Comparison of ENCODE assay signal across 11 cellular contexts in genomic region chr5:172052454-172053236, GRCh38. TPM values are rescaled to one million over a fixed set of nuclear protein-coding genes. Genes with fewer than 3 reads are reported as not detected.
DNase-seq lines count a peak whose midpoint lies in the region; ATAC-seq, FAIRE-seq and TF ChIP-seq lines count a peak whose summit lies in the region.
"Had no signal": no experiment of that assay in that cellular context is flagged by ENCODE, and none has a peak within 500 bp of the region (broad histone marks: within the 10 kb centered on the region; RNA-seq: fewer than 3 reads in every experiment).

No MANE protein-coding gene starts in this region.

- no peak overlapping the region for H3K9ac ChIP-seq in H1 (replicated peaks in 1 of 4; ENCODE audit: extremely low read depth in 1 of 4, low read depth in 3 of 4, low read length in 3 of 4)

- H2BK5ac ChIP-seq in H1 (ENCODE audit: low read depth, low read length): 0 out of 2 replicates have a peak overlapping the region, but pooled peaks have one; percentile 24

- H3K27ac ChIP-seq in H1 (ENCODE audit: low read depth, low read length) (no peak overlapping the region), lung (ENCODE audit: low read depth in 1 of 2, low read length in 1 of 2) (peak overlapping the region in 1 of 2 donors; percentile 54), transverse colon (peak overlapping the region in 1 of 4 donors; percentile 25)
- H3K27ac ChIP-seq: hepatocyte, prostate gland had no signal

- H2AK5ac ChIP-seq in H1 (ENCODE audit: low read depth, low read length): no peak overlapping the region

- intact Hi-C loops in transverse colon (cut with DNase I; ENCODE audit: low total_unique reads): no loop called here

- FAIRE-seq in H1 (lab: Jason Lieb, UNC): no peak

- H3K79me1 ChIP-seq in H1 (ENCODE audit: low read depth, low read length): no peaks in the 10 kb centered on the region

- in situ Hi-C loops in transverse colon (cut with MboI; ENCODE audit: low pct_ligation_motif_present in 1 of 4, low pct_unique_long_range_greater_than_20kb in 1 of 4, low sequenced_read_pairs in 3 of 4): no loop called here

- H3K9me3 ChIP-seq in H1 (ENCODE audit: insufficient read depth in 2 of 2, low read depth in 1 of 2, low read length in 1 of 2) (no peaks in the 10 kb centered on the region), lung (ENCODE audit: control insufficient read depth in 2 of 2, insufficient read depth in 1 of 2, low read length in 1 of 2) (peaks cover 0 to 1% of the 10 kb centered on the region in 2 donors), transverse colon (no peaks in the 10 kb centered on the region)
- H3K9me3 ChIP-seq: prostate gland had no signal

- TF ChIP-seq POLR2A in H1 (IDR thresholded peaks at IDR 0.05; ENCODE audit: control extremely low read depth in 1 of 2, low read depth in 2 of 2, low read length in 2 of 2) (no peak), transverse colon (IDR thresholded peaks at IDR 0.05) (no peak)

- no peak overlapping the region for H2BK12ac ChIP-seq in H1 (ENCODE audit: low read depth, low read length)

- no peak overlapping the region for H2AFZ ChIP-seq in H1 (ENCODE audit: low read length)
- H2AFZ ChIP-seq: hepatocyte had no signal

- CTCF ChIA-PET in H1 (lab: Charles Lee; ENCODE audit: partially characterized antibody): interaction anchor here (0.9 to 5.8 kb wide), 10 partner anchors 7 to 147 kb away, joined by 3 to 35 read pairs (median 3); partner anchors contain the start of gene STK10

- no peak overlapping the region for H4K91ac ChIP-seq in H1 (replicated peaks; ENCODE audit: insufficient read length, low read length)

- peak in 1 of 3 experiments; percentile 19; a peak in 1 of 4 replicates for TF ChIP-seq CTCF in H1 (IDR thresholded peaks at IDR 0.05; ENCODE audit: control extremely low read depth in 1 of 3, insufficient read depth in 1 of 3, low read depth in 1 of 3, low read length in 3 of 3)
- no peak for TF ChIP-seq CTCF in lung (IDR thresholded peaks at IDR 0.05; ENCODE audit: control extremely low read depth, extremely low read depth)
- TF ChIP-seq CTCF in transverse colon (IDR thresholded peaks at IDR 0.05): peak in 1 of 5 experiments; percentile 5

- POLR2A ChIA-PET in H1 (lab: Charles Lee; ENCODE audit: partially characterized antibody): no interaction called here

- no peak overlapping the region for H3K4me2 ChIP-seq in H1 (ENCODE audit: insufficient read depth in 1 of 2, low read depth in 2 of 2, low read length in 2 of 2)
- H3K4me2 ChIP-seq: hepatocyte had no signal

- ATAC-seq in lung (ENCODE audit: insufficient read depth, low FRiP score): peak; percentile 44
- ATAC-seq: stimulated activated memory B cell treated with anti-CD40 and anti-IgM and Interleukin-4, amounts not matched to agents 10 μg/mL and 1 μg/mL and 100 μg/mL, for 72 hours had no signal

- H4K5ac ChIP-seq in H1 (ENCODE audit: insufficient read length, low read depth, low read length): no peak overlapping the region

- H2BK120ac ChIP-seq in H1 (replicated peaks; ENCODE audit: low read depth, low read length): no peak overlapping the region

- no peak for TF ChIP-seq EP300 in H1 (IDR thresholded peaks at IDR 0.05; ENCODE audit: borderline replicate concordance in 1 of 2, low read depth in 2 of 2, low read length in 2 of 2)
- no peak for TF ChIP-seq EP300 in transverse colon (IDR thresholded peaks at IDR 0.05; ENCODE audit: low read depth)

- no peak overlapping the region for H3K4ac ChIP-seq in H1 (replicated peaks; ENCODE audit: insufficient read length, low read depth, low read length)

- 92% methylated on average over 18 of the region's 19 CpGs; no CpG with 5 or more reads in 1 of the 2 experiments for WGBS in H1 (ENCODE audit: extremely low coverage in 1 of 2, insufficient coverage in 1 of 2, insufficient read length in 1 of 2, insufficient replicate concordance in 2 of 2, low coverage in 1 of 2, low lambda C conversion rate in 2 of 2, missing lambda C conversion rate in 1 of 2), 2 experiments
- 88 to 94% methylated on average over 19 of the region's 19 CpGs for WGBS in lung, 2 donors
- 86 to 93% methylated on average over 8 to 18 of the region's 19 CpGs for WGBS in transverse colon (ENCODE audit: low coverage in 1 of 2), 2 donors

- H4K8ac ChIP-seq in H1 (ENCODE audit: extremely low read depth, insufficient read depth, low read length): no peak overlapping the region

- H3K23ac ChIP-seq in H1 (ENCODE audit: insufficient read length): no peak overlapping the region

- H4K20me1 ChIP-seq in H1 (replicated peaks in 1 of 2; ENCODE audit: control insufficient read depth in 1 of 2, insufficient read depth in 2 of 2, low read length in 2 of 2): peaks cover 2% of the 10 kb centered on the region in 2 experiments

- no peaks in the 10 kb centered on the region for H3K27me3 ChIP-seq in H1 (replicated peaks in 1 of 4; ENCODE audit: control insufficient read depth in 3 of 4, extremely low read depth in 1 of 4, insufficient read depth in 3 of 4, low read length in 3 of 4)
- no peaks in the 10 kb centered on the region for H3K27me3 ChIP-seq in lung (ENCODE audit: control insufficient read depth, insufficient read depth)
- H3K27me3 ChIP-seq in transverse colon: no peaks in the 10 kb centered on the region
- H3K27me3 ChIP-seq: hepatocyte had no signal

- H3K14ac ChIP-seq in H1 (ENCODE audit: insufficient read length): no peak overlapping the region

- DNase-seq in M059J (ENCODE audit: low read depth) (peak; percentile 53), H1 (ENCODE audit: low read depth in 1 of 2, low spot score in 2 of 2) (no peak), lung (ENCODE audit: low spot score) (no peak), transverse colon (peak; percentile 18), iPS-NIHi7 (ENCODE audit: extremely low spot score) (no peak), NCI-H345 (lab: John Stamatoyannopoulos, UW) (no peak), DMS153 (lab: John Stamatoyannopoulos, UW) (no peak)
- DNase-seq: amniotic stem cell had no signal

- peak in 1 of 2 experiments; percentile 9; a peak in 1 of 4 replicates for TF ChIP-seq RAD21 in H1 (IDR thresholded peaks at IDR 0.05 in 1 of 2, conservative IDR thresholded peaks at IDR 0.05 in 1 of 2; ENCODE audit: low read depth in 2 of 2, low read length in 2 of 2)

- no peaks in the 10 kb centered on the region for H3K36me3 ChIP-seq in H1 (ENCODE audit: control insufficient read depth in 2 of 4, insufficient read depth in 4 of 4, low read length in 3 of 4)
- H3K36me3 ChIP-seq in lung (ENCODE audit: control insufficient read depth in 2 of 2, insufficient read depth in 2 of 2, low read length in 2 of 2): peaks cover 0 to 55% of the 10 kb centered on the region in 2 donors
- H3K36me3 ChIP-seq in transverse colon: peaks cover 0 to 4% (median 0%) of the 10 kb centered on the region in 4 donors
- H3K36me3 ChIP-seq: prostate gland had no signal

- no peak overlapping the region for H2BK20ac ChIP-seq in H1 (ENCODE audit: low read length)

- H2BK15ac ChIP-seq in H1 (ENCODE audit: low read length): no peak overlapping the region

- H3K79me2 ChIP-seq in H1 (ENCODE audit: control insufficient read depth in 1 of 2, insufficient read depth in 2 of 2, low read length in 2 of 2): no peaks in the 10 kb centered on the region
- H3K79me2 ChIP-seq: hepatocyte had no signal

- H3K4me1 ChIP-seq in H1 (replicated peaks in 1 of 4; ENCODE audit: control insufficient read depth in 3 of 4, insufficient read depth in 4 of 4, low read length in 3 of 4) (peaks cover 0 to 7% (median 0%) of the 10 kb centered on the region in 4 experiments; a peak in 2 of 7 replicates), lung (ENCODE audit: control insufficient read depth in 2 of 2, insufficient read depth in 2 of 2, low read length in 2 of 2) (peaks cover 0 to 3% of the 10 kb centered on the region in 2 donors), transverse colon (peaks cover 0 to 7% (median 2%) of the 10 kb centered on the region in 4 donors)
- H3K4me1 ChIP-seq: prostate gland had no signal

- no peak overlapping the region for H3K18ac ChIP-seq in H1 (ENCODE audit: extremely low read depth, low read length)

- H3K4me3 ChIP-seq in H1 (ENCODE audit: extremely low read depth in 1 of 4, insufficient read depth in 2 of 4, low read depth in 3 of 4, low read length in 4 of 4) (no peak overlapping the region), lung (no peak overlapping the region), transverse colon (no peak overlapping the region)
- H3K4me3 ChIP-seq: hepatocyte, prostate gland had no signal

- no peak overlapping the region for H3K56ac ChIP-seq in H1 (replicated peaks; ENCODE audit: insufficient read length, low read depth, low read length)

- no peaks in the 10 kb centered on the region for H3K23me2 ChIP-seq in H1 (ENCODE audit: low read depth, low read length)

TF ChIP-seq in H1, 55 proteins besides CTCF, POLR2A, EP300 and RAD21:
- TF ChIP-seq ATF3 (IDR thresholded peaks at IDR 0.05; ENCODE audit: insufficient read depth, low read depth, low read length) (no peak), POU5F1 (IDR thresholded peaks at IDR 0.05; ENCODE audit: low read depth, low read length) (no peak), SIN3A (conservative IDR thresholded peaks at IDR 0.05 in 1 of 2, IDR thresholded peaks at IDR 0.05 in 1 of 2; ENCODE audit: low read depth in 1 of 2, low read length in 2 of 2) (no peak), YY1 (IDR thresholded peaks at IDR 0.05; ENCODE audit: low read depth, low read length) (no peak), SP4 (IDR thresholded peaks at IDR 0.05; ENCODE audit: low read length) (no peak), MAFK (IDR thresholded peaks at IDR 0.05; ENCODE audit: low read depth, low read length) (no peak)

RNA-seq across cellular contexts. Expression of gene FBXW11, which starts 46.2 kb away (rescaled TPM):
- total RNA-seq in M059J (2014; rRNA removed; shearing (Covaris generic)): 38.5 and 75.0 TPM in 2 replicates
- total RNA-seq in H1 (2021; fragmentation: NEBNext Ultra II Directional; extraction: Animal tissue kit (Norgen Biotek cat#: 25700)): 75.6 and 77.2 TPM in 2 replicates
- polyA plus RNA-seq in H1 (2011; rRNA removed) (41.1 and 45.0 TPM in 2 replicates), lung (10 to 100 TPM in 1 of 2 donors, 1 to 10 TPM in 1; 7.6 to 23.5 TPM)
- 53.5 TPM for polyA plus RNA-seq in H1 (2011; cell fraction: cytosol; rRNA removed)
- polyA plus RNA-seq in H1 (2011; cell fraction: nucleus; rRNA removed): 45.3 TPM
- polyA plus RNA-seq in H1 (2012, experiment 1 of 2): 39.7 to 54.0 TPM (median 49.6 TPM) in 4 replicates
- 15.1 TPM for polyA plus RNA-seq in H1 (2012, experiment 2 of 2)
- polyA plus RNA-seq in H1 (2013, experiment 1 of 2): 28.3 TPM
- polyA plus RNA-seq in H1 (2013, experiment 2 of 2): 27.8 TPM
- polyA minus RNA-seq in H1 (2011; rRNA and poly(A)+ RNA removed): 177 and 211 TPM in 2 replicates
- polyA minus RNA-seq in H1 (2011; cell fraction: cytosol; rRNA and poly(A)+ RNA removed): 70.6 TPM
- polyA minus RNA-seq in H1 (2011; cell fraction: nucleus; rRNA and poly(A)+ RNA removed): 72.6 TPM
- total RNA-seq in lung (10 to 100 TPM; 47.0 to 87.5 TPM), transverse colon (10 to 100 TPM; 22.8 to 44.8 (median 40.3) TPM)

Comparison
In these comparisons a context has a peak if more than half of its experiments do, and no peak if none do; other contexts are left out.
1. DNase-seq: peak in M059J (single experiment) and transverse colon (single experiment); none in H1 (0 of 2), lung (single experiment), iPS-NIHi7 (single experiment), NCI-H345 (single experiment) and DMS153 (single experiment).